1 cellular context compared by ENCODE assay signal in genomic region chr19:3362217-3362907, GRCh38.
TF ChIP-seq lines count a peak whose summit lies in the region.

No MANE protein-coding gene starts in this region.

TF ChIP-seq in GM23338, 12 proteins besides CTCF, POLR2A, EP300 and RAD21 (continued from another document):
- TF ChIP-seq ZNF331 (CRISPR knock-in tag; IDR thresholded peaks at IDR 0.05; ENCODE audit: low read depth): no peak
